Comparison of ENCODE assay signal across 29 cellular contexts in genomic region chr17:12579245-12579644, GRCh38.
"Had no signal": no experiment of that assay in that cellular context is flagged by ENCODE, and none has a peak within 500 bp of the region (broad histone marks: within the 10 kb centered on the region; RNA-seq: fewer than 3 reads in every experiment).

No MANE protein-coding gene starts in this region.

- H3K36me3 ChIP-seq: heart left ventricle, stomach, tibial nerve had no signal

- H3K9ac ChIP-seq: parathyroid adenoma had no signal

- DNase-seq: activated CD4-positive, alpha-beta memory T cell treated with anti-CD3 and anti-CD28 coated beads for 36 hours; activated CD4-positive, alpha-beta T cell treated with anti-CD3 and anti-CD28 coated beads, Interleukin-2, amount 10 ng/mL, durations not matched to agents 24 days and 14 days; activated CD4-positive, CD25-positive, alpha-beta regulatory T cell treated with anti-CD3 and anti-CD28 coated beads, Interleukin-2, amount 50 U/mL, for 72 hours; activated CD8-positive, alpha-beta memory T cell treated with anti-CD3 and anti-CD28 coated beads, Interleukin-2, amount 50 U/mL, for 4 hours; activated effector memory CD4-positive, alpha-beta T cell treated with anti-CD3 and anti-CD28 coated beads, Interleukin-2, amount 50 U/mL, for 16 hours; activated naive CD4-positive, alpha-beta T cell treated with anti-CD3 and anti-CD28 coated beads, Interleukin-2, amount 10 ng/mL, durations not matched to agents 7 days and 5 days; activated T-cell treated with anti-CD3 and anti-CD28 coated beads, Interleukin-2, amount 50 U/mL, for 1 hour; amniotic stem cell; central memory CD4-positive, alpha-beta T cell; dermis blood vessel endothelial cell; effector CD4-positive, alpha-beta T cell; heart left ventricle; islet precursor cell; midbrain; naive thymus-derived CD4-positive, alpha-beta T cell; nucleus accumbens; stimulated activated CD4-positive, alpha-beta T cell treated with anti-CD3 and anti-CD28 coated beads, Interleukin-4, amount 100 ng/mL, for 4 hours; stimulated activated CD8-positive, alpha-beta memory T cell treated with anti-CD3 and anti-CD28 coated beads, Interleukin-4, amount 100 ng/mL, for 48 hours; stomach; T-helper 17 cell had no signal

- H2AFZ ChIP-seq: parathyroid adenoma had no signal

- H3K9me3 ChIP-seq: heart left ventricle had no signal

- H3K79me2 ChIP-seq: parathyroid adenoma had no signal

- H3K4me3 Mint-ChIP-seq: activated CD4-positive, alpha-beta memory T cell treated with anti-CD3 and anti-CD28 coated beads for 36 hours; activated CD4-positive, alpha-beta T cell treated with anti-CD3 and anti-CD28 coated beads, Interleukin-2, amount 10 ng/mL, durations not matched to agents 24 days and 14 days; activated naive CD4-positive, alpha-beta T cell treated with anti-CD3 and anti-CD28 coated beads, Interleukin-2, amount 10 ng/mL, durations not matched to agents 7 days and 5 days; activated T-helper 1 cell treated with anti-CD3 and anti-CD28 coated beads, Interleukin-12 subunit alpha, Interleukin-12 subunit beta, Interleukin-2, Interleukin-4 antibody, amounts not matched to agents 30 ng/mL and 10 ng/mL and 1 ng/mL, durations not matched to agents 14 hours and 24 hours and 36 hours; naive thymus-derived CD4-positive, alpha-beta T cell; neural crest cell; stimulated activated memory B cell treated with anti-CD40 and anti-IgM and Interleukin-4, amounts not matched to agents 10 μg/mL and 1 μg/mL and 100 μg/mL, for 72 hours; T-helper 17 cell had no signal

- H3K36me3 Mint-ChIP-seq: activated CD4-positive, alpha-beta memory T cell treated with anti-CD3 and anti-CD28 coated beads for 36 hours; activated naive CD4-positive, alpha-beta T cell treated with anti-CD3 and anti-CD28 coated beads, Interleukin-2, amount 10 ng/mL, durations not matched to agents 7 days and 5 days; stimulated activated memory B cell treated with anti-CD40 and anti-IgM and Interleukin-4, amounts not matched to agents 10 μg/mL and 1 μg/mL and 100 μg/mL, for 72 hours had no signal

- H3K4me3 ChIP-seq: heart left ventricle, skin epidermis, stomach, tibial nerve had no signal

- H3K27me3 Mint-ChIP-seq: activated CD4-positive, alpha-beta memory T cell treated with anti-CD3 and anti-CD28 coated beads for 36 hours; activated CD4-positive, alpha-beta T cell treated with anti-CD3 and anti-CD28 coated beads, Interleukin-2, amount 10 ng/mL, durations not matched to agents 24 days and 14 days; activated naive CD4-positive, alpha-beta T cell treated with anti-CD3 and anti-CD28 coated beads, Interleukin-2, amount 10 ng/mL, durations not matched to agents 7 days and 5 days; T-helper 17 cell had no signal

- ATAC-seq: naive thymus-derived CD4-positive, alpha-beta T cell; sciatic nerve; SK-N-SH treated with all-trans-retinoic acid at 6 μM for 48 hours; stimulated activated memory B cell treated with anti-CD40 and anti-IgM and Interleukin-4, amounts not matched to agents 10 μg/mL and 1 μg/mL and 100 μg/mL, for 72 hours; T-helper 17 cell had no signal

- H3K27me3 ChIP-seq: heart left ventricle, stomach, tibial nerve had no signal

- H3K9me3 Mint-ChIP-seq: stimulated activated memory B cell treated with anti-CD40 and anti-IgM and Interleukin-4, amounts not matched to agents 10 μg/mL and 1 μg/mL and 100 μg/mL, for 72 hours had no signal

- H3K27ac ChIP-seq: parathyroid adenoma, skin epidermis, stomach, tibial nerve had no signal

- H3K27ac Mint-ChIP-seq: activated CD4-positive, alpha-beta memory T cell treated with anti-CD3 and anti-CD28 coated beads for 36 hours; activated CD4-positive, alpha-beta T cell treated with anti-CD3 and anti-CD28 coated beads, Interleukin-2, amount 10 ng/mL, durations not matched to agents 24 days and 14 days; activated naive CD4-positive, alpha-beta T cell treated with anti-CD3 and anti-CD28 coated beads, Interleukin-2, amount 10 ng/mL, durations not matched to agents 7 days and 5 days; activated T-helper 1 cell treated with anti-CD3 and anti-CD28 coated beads, Interleukin-12 subunit alpha, Interleukin-12 subunit beta, Interleukin-2, Interleukin-4 antibody, amounts not matched to agents 30 ng/mL and 10 ng/mL and 1 ng/mL, durations not matched to agents 14 hours and 24 hours and 36 hours; naive thymus-derived CD4-positive, alpha-beta T cell; stimulated activated memory B cell treated with anti-CD40 and anti-IgM and Interleukin-4, amounts not matched to agents 10 μg/mL and 1 μg/mL and 100 μg/mL, for 72 hours; T-helper 17 cell had no signal

- H3K4me1 Mint-ChIP-seq: activated CD4-positive, alpha-beta T cell treated with anti-CD3 and anti-CD28 coated beads, Interleukin-2, amount 10 ng/mL, durations not matched to agents 24 days and 14 days; activated naive CD4-positive, alpha-beta T cell treated with anti-CD3 and anti-CD28 coated beads, Interleukin-2, amount 10 ng/mL, durations not matched to agents 7 days and 5 days; neural crest cell; T-helper 17 cell had no signal

- FAIRE-seq: astrocyte had no signal

- H3K4me1 ChIP-seq: parathyroid adenoma, tibial nerve had no signal
